Comparison of ENCODE assay signal across 16 cellular contexts in genomic region chr14:33990790-33991189, GRCh38. TPM values are rescaled to one million over a fixed set of nuclear protein-coding genes. Genes with fewer than 3 reads are reported as not detected.
A peak's percentile ranks its signal among the peaks of the same experiment; 100 is the strongest.
DNase-seq lines count a peak whose midpoint lies in the region; ATAC-seq, FAIRE-seq and TF ChIP-seq lines count a peak whose summit lies in the region.
"Had no signal": no experiment of that assay in that cellular context is flagged by ENCODE, and none has a peak within 500 bp of the region (broad histone marks: within the 10 kb centered on the region; RNA-seq: fewer than 3 reads in every experiment).

No MANE protein-coding gene starts in this region.

- H3K36me3 Mint-ChIP-seq in astrocyte (ENCODE audit: low read depth, unreplicated experiment): peaks cover 2% of the 10 kb centered on the region

- H3K27me3 ChIP-seq in ACC112 (ENCODE audit: insufficient read depth, low read length) (peaks cover 10% of the 10 kb centered on the region; the same call in 1 of the 2 replicates), astrocyte (ENCODE audit: insufficient read depth, low read length) (no peaks in the 10 kb centered on the region), mesenchymal stem cell (ENCODE audit: control insufficient read depth in 1 of 2, insufficient read depth in 1 of 2, low read length in 2 of 2) (no peaks in the 10 kb centered on the region), transverse colon (no peaks in the 10 kb centered on the region)

- H2BK5ac ChIP-seq in mesenchymal stem cell (ENCODE audit: low read depth, low read length, poor library complexity, severe bottlenecking): no peak overlapping the region

- no peak overlapping the region for H2BK15ac ChIP-seq in mesenchymal stem cell (ENCODE audit: low read depth, poor library complexity, severe bottlenecking)

- H3K18ac ChIP-seq in mesenchymal stem cell (ENCODE audit: low read depth in 1 of 2, low read length in 2 of 2): no peak overlapping the region

- H3K4me3 ChIP-seq in ACC112 (ENCODE audit: low read depth, low read length) (no peak overlapping the region), astrocyte (ENCODE audit: insufficient read depth, low read depth, low read length) (no peak overlapping the region), mesenchymal stem cell (ENCODE audit: insufficient read depth in 1 of 2, low read depth in 1 of 2, low read length in 2 of 2) (no peak overlapping the region), transverse colon (no peak overlapping the region)
- H3K4me3 ChIP-seq: GM12878, HAP-1 had no signal

- in situ Hi-C loops in transverse colon (cut with MboI; ENCODE audit: low pct_ligation_motif_present in 1 of 4, low pct_unique_long_range_greater_than_20kb in 1 of 4, low sequenced_read_pairs in 3 of 4): no loop called here

- no peaks in the 10 kb centered on the region for H3K79me1 ChIP-seq in mesenchymal stem cell (replicated peaks; ENCODE audit: low read length, poor library complexity, severe bottlenecking)

- peaks cover 15% of the 10 kb centered on the region for H3K4me1 ChIP-seq in ACC112 (ENCODE audit: control insufficient read depth, insufficient read depth, low read length, unreplicated experiment)
- peaks cover 16% of the 10 kb centered on the region for H3K4me1 ChIP-seq in astrocyte (ENCODE audit: insufficient read depth, low read length)
- H3K4me1 ChIP-seq in mesenchymal stem cell (ENCODE audit: control insufficient read depth, insufficient read depth, low read depth, low read length): no peaks in the 10 kb centered on the region
- peaks cover 0 to 11% (median 2%) of the 10 kb centered on the region in 4 donors for H3K4me1 ChIP-seq in transverse colon

- WGBS in mesenchymal stem cell: no CpG with 5 or more reads among the region's 1 CpG
- WGBS in transverse colon (ENCODE audit: low coverage in 1 of 2), 2 donors: 90 to 100% methylated on average over 1 of the region's 1 CpG

- H3K27ac ChIP-seq in ACC112 (ENCODE audit: low read depth, low read length): peak overlapping the region; percentile 49; the same call in 1 of the 2 replicates
- peak overlapping the region; percentile 49 for H3K27ac ChIP-seq in KOPT-K1 (ENCODE audit: low read depth, low read length, poor library complexity, severe bottlenecking)
- H3K27ac ChIP-seq in astrocyte (ENCODE audit: low read depth, low read length): no peak overlapping the region
- no peak overlapping the region for H3K27ac ChIP-seq in mesenchymal stem cell (ENCODE audit: low read length, poor library complexity, severe bottlenecking)
- H3K27ac ChIP-seq in transverse colon: no peak overlapping the region

- H3K36me3 ChIP-seq in ACC112 (ENCODE audit: insufficient read depth, low read length): no peaks in the 10 kb centered on the region
- peaks cover 39% of the 10 kb centered on the region for H3K36me3 ChIP-seq in KOPT-K1 (ENCODE audit: insufficient read depth, low read length)
- H3K36me3 ChIP-seq in astrocyte (ENCODE audit: insufficient read depth, low read length): no peaks in the 10 kb centered on the region
- H3K36me3 ChIP-seq in mesenchymal stem cell (ENCODE audit: control insufficient read depth in 1 of 2, insufficient read depth in 2 of 2, low read depth in 1 of 2, low read length in 2 of 2): no peaks in the 10 kb centered on the region
- no peaks in the 10 kb centered on the region for H3K36me3 ChIP-seq in transverse colon
- H3K36me3 ChIP-seq: HAP-1 had no signal

- no peaks in the 10 kb centered on the region for H4K20me1 ChIP-seq in astrocyte (ENCODE audit: insufficient read depth, low read length)

- H2BK120ac ChIP-seq in mesenchymal stem cell (ENCODE audit: low read depth, low read length): no peak overlapping the region

- intact Hi-C loops in transverse colon (cut with DNase I; ENCODE audit: low total_unique reads): no loop called here

- no peak overlapping the region for H2BK12ac ChIP-seq in mesenchymal stem cell (ENCODE audit: low read length in 2 of 2)

- no peak overlapping the region for H2AFZ ChIP-seq in ACC112 (ENCODE audit: low read length, unreplicated experiment)
- H2AFZ ChIP-seq in astrocyte (ENCODE audit: low read depth, low read length): no peak overlapping the region
- H2AFZ ChIP-seq in mesenchymal stem cell (ENCODE audit: low read depth, low read length): no peak overlapping the region

- TF ChIP-seq EP300 in transverse colon (IDR thresholded peaks at IDR 0.05; ENCODE audit: low read depth): no peak

- no peak overlapping the region for H3K23ac ChIP-seq in mesenchymal stem cell (ENCODE audit: low read length in 2 of 2)

- no peaks in the 10 kb centered on the region for H3K27me3 Mint-ChIP-seq in astrocyte (ENCODE audit: low read depth, unreplicated experiment)
- H3K27me3 Mint-ChIP-seq: B cell; CD4-positive, alpha-beta T cell had no signal

- TF ChIP-seq POLR2A in transverse colon (IDR thresholded peaks at IDR 0.05): no peak

- no peak overlapping the region for H3K4ac ChIP-seq in mesenchymal stem cell (ENCODE audit: low read depth in 1 of 2, low read length in 2 of 2)

- H4K91ac ChIP-seq in mesenchymal stem cell (ENCODE audit: low read length): no peak overlapping the region

- H3K9ac ChIP-seq in astrocyte (ENCODE audit: low read length) (no peak overlapping the region), mesenchymal stem cell (ENCODE audit: low read length) (peak overlapping the region; percentile 57)

- no peak overlapping the region for H3K4me3 Mint-ChIP-seq in astrocyte (ENCODE audit: unreplicated experiment)
- H3K4me3 Mint-ChIP-seq: B cell; CD4-positive, alpha-beta T cell had no signal

- DNase-seq in astrocyte (ENCODE audit: low read depth): no peak
- DNase-seq in mesenchymal stem cell: no peak
- DNase-seq in transverse colon: no peak
- DNase-seq in SIG-M5 treated with dmso at 0.1 percent for 504 hours (lab: John Stamatoyannopoulos, UW; ENCODE audit: unreplicated experiment): no peak
- DNase-seq: C1 segment of cervical spinal cord; CD4-positive, alpha-beta T cell; DMS79 had no signal

- H3K79me2 ChIP-seq in ACC112 (ENCODE audit: control insufficient read depth, insufficient read depth, low read length, unreplicated experiment): no peaks in the 10 kb centered on the region
- no peaks in the 10 kb centered on the region for H3K79me2 ChIP-seq in astrocyte (ENCODE audit: insufficient read depth, low read length)

- H4K8ac ChIP-seq in mesenchymal stem cell (ENCODE audit: low read length): no peak overlapping the region

- no peak for FAIRE-seq in astrocyte (lab: Jason Lieb, UNC)
- FAIRE-seq: GM12878, GM18507, H1 had no signal

- H3K9me3 ChIP-seq in KOPT-K1 (ENCODE audit: insufficient read depth, low read length, poor library complexity, severe bottlenecking): peaks cover 6% of the 10 kb centered on the region
- no peaks in the 10 kb centered on the region for H3K9me3 ChIP-seq in astrocyte (ENCODE audit: insufficient read depth, low read depth, low read length)
- no peaks in the 10 kb centered on the region for H3K9me3 ChIP-seq in mesenchymal stem cell (ENCODE audit: control insufficient read depth, low read length)
- H3K9me3 ChIP-seq in transverse colon: no peaks in the 10 kb centered on the region
- H3K9me3 ChIP-seq: HAP-1 had no signal

- peaks cover 27% of the 10 kb centered on the region for H3K4me1 Mint-ChIP-seq in astrocyte (ENCODE audit: low read depth, unreplicated experiment)
- H3K4me1 Mint-ChIP-seq: B cell had no signal

- H2AK5ac ChIP-seq in mesenchymal stem cell (ENCODE audit: low read length, severe bottlenecking): no peak overlapping the region

- H3K27ac Mint-ChIP-seq in astrocyte (ENCODE audit: unreplicated experiment): peak overlapping the region; percentile 75
- H3K27ac Mint-ChIP-seq: B cell; CD4-positive, alpha-beta T cell had no signal

- no peak for ATAC-seq in HG03469 (IDR thresholded peaks at IDR 0.05; ENCODE audit: unreplicated experiment)
- ATAC-seq in GM19467 (IDR thresholded peaks at IDR 0.05; ENCODE audit: unreplicated experiment): no peak
- ATAC-seq: GM12878 had no signal

- H3K14ac ChIP-seq in mesenchymal stem cell (ENCODE audit: low read length in 2 of 2): no peak overlapping the region

- H3K4me2 ChIP-seq in astrocyte (ENCODE audit: low read length) (no peak overlapping the region), mesenchymal stem cell (ENCODE audit: low read length, poor library complexity, severe bottlenecking) (no peak overlapping the region)

- H3K9me3 Mint-ChIP-seq in astrocyte (ENCODE audit: unreplicated experiment): peaks cover 4% of the 10 kb centered on the region

- TF ChIP-seq CTCF in astrocyte (IDR thresholded peaks at IDR 0.05; ENCODE audit: insufficient read depth, low read depth, low read length): no peak
- TF ChIP-seq CTCF in transverse colon (IDR thresholded peaks at IDR 0.05): no peak

RNA-seq across cellular contexts. Expression of gene EGLN3, which starts 39.9 kb away (rescaled TPM):
- 13.3 and 24.5 TPM in 2 replicates for total RNA-seq in astrocyte
- 0.28 TPM for polyA plus RNA-seq in mesenchymal stem cell (2013, experiment 1 of 2)
- 0.25 TPM for polyA plus RNA-seq in mesenchymal stem cell (2013, experiment 2 of 2)
- total RNA-seq in transverse colon: 100 to 1,000 TPM in 1 of 4 donors, 10 to 100 TPM in 3; 10.7 to 125 (median 45.2) TPM

Comparison
In these comparisons a context has a peak if more than half of its experiments do, and no peak if none do; other contexts are left out.
1. H3K27ac ChIP-seq: peak in ACC112 (single experiment) and KOPT-K1 (single experiment); none in astrocyte (single experiment), mesenchymal stem cell (single experiment) and transverse colon (0 of 4).